ENCODE assay signal across 1 cellular context in genomic region chr6:106064766-106065165, GRCh38.
TF ChIP-seq lines count a peak whose summit lies in the region.

No MANE protein-coding gene starts in this region.

TF ChIP-seq in GM23338, 12 proteins besides CTCF, POLR2A, EP300 and RAD21 (continued from another document):
- TF ChIP-seq, protein P1, sequence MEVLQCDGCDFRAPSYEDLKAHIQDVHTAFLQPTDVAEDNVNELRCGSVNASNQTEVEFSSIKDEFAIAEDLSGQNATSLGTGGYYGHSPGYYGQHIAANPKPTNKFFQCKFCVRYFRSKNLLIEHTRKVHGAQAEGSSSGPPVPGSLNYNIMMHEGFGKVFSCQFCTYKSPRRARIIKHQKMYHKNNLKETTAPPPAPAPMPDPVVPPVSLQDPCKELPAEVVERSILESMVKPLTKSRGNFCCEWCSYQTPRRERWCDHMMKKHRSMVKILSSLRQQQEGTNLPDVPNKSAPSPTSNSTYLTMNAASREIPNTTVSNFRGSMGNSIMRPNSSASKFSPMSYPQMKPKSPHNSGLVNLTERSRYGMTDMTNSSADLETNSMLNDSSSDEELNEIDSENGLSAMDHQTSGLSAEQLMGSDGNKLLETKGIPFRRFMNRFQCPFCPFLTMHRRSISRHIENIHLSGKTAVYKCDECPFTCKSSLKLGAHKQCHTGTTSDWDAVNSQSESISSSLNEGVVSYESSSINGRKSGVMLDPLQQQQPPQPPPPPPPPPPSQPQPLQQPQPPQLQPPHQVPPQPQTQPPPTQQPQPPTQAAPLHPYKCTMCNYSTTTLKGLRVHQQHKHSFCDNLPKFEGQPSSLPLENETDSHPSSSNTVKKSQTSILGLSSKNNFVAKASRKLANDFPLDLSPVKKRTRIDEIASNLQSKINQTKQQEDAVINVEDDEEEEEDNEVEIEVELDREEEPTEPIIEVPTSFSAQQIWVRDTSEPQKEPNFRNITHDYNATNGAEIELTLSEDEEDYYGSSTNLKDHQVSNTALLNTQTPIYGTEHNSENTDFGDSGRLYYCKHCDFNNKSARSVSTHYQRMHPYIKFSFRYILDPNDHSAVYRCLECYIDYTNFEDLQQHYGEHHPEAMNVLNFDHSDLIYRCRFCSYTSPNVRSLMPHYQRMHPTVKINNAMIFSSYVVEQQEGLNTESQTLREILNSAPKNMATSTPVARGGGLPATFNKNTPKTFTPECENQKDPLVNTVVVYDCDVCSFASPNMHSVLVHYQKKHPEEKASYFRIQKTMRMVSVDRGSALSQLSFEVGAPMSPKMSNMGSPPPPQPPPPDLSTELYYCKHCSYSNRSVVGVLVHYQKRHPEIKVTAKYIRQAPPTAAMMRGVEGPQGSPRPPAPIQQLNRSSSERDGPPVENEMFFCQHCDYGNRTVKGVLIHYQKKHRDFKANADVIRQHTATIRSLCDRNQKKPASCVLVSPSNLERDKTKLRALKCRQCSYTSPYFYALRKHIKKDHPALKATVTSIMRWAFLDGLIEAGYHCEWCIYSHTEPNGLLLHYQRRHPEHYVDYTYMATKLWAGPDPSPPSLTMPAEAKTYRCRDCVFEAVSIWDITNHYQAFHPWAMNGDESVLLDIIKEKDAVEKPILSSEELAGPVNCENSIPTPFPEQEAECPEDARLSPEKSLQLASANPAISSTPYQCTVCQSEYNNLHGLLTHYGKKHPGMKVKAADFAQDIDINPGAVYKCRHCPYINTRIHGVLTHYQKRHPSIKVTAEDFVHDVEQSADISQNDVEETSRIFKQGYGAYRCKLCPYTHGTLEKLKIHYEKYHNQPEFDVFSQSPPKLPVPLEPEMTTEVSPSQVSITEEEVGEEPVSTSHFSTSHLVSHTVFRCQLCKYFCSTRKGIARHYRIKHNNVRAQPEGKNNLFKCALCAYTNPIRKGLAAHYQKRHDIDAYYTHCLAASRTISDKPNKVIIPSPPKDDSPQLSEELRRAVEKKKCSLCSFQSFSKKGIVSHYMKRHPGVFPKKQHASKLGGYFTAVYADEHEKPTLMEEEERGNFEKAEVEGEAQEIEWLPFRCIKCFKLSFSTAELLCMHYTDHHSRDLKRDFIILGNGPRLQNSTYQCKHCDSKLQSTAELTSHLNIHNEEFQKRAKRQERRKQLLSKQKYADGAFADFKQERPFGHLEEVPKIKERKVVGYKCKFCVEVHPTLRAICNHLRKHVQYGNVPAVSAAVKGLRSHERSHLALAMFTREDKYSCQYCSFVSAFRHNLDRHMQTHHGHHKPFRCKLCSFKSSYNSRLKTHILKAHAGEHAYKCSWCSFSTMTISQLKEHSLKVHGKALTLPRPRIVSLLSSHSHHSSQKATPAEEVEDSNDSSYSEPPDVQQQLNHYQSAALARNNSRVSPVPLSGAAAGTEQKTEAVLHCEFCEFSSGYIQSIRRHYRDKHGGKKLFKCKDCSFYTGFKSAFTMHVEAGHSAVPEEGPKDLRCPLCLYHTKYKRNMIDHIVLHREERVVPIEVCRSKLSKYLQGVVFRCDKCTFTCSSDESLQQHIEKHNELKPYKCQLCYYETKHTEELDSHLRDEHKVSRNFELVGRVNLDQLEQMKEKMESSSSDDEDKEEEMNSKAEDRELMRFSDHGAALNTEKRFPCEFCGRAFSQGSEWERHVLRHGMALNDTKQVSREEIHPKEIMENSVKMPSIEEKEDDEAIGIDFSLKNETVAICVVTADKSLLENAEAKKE (CRISPR knock-in tag; IDR thresholded peaks at IDR 0.05): no peak
- TF ChIP-seq ZNF114 (CRISPR knock-in tag; IDR thresholded peaks at IDR 0.05): no peak
- TF ChIP-seq ZNF331 (CRISPR knock-in tag; IDR thresholded peaks at IDR 0.05; ENCODE audit: low read depth): no peak
- TF ChIP-seq, protein P2, sequence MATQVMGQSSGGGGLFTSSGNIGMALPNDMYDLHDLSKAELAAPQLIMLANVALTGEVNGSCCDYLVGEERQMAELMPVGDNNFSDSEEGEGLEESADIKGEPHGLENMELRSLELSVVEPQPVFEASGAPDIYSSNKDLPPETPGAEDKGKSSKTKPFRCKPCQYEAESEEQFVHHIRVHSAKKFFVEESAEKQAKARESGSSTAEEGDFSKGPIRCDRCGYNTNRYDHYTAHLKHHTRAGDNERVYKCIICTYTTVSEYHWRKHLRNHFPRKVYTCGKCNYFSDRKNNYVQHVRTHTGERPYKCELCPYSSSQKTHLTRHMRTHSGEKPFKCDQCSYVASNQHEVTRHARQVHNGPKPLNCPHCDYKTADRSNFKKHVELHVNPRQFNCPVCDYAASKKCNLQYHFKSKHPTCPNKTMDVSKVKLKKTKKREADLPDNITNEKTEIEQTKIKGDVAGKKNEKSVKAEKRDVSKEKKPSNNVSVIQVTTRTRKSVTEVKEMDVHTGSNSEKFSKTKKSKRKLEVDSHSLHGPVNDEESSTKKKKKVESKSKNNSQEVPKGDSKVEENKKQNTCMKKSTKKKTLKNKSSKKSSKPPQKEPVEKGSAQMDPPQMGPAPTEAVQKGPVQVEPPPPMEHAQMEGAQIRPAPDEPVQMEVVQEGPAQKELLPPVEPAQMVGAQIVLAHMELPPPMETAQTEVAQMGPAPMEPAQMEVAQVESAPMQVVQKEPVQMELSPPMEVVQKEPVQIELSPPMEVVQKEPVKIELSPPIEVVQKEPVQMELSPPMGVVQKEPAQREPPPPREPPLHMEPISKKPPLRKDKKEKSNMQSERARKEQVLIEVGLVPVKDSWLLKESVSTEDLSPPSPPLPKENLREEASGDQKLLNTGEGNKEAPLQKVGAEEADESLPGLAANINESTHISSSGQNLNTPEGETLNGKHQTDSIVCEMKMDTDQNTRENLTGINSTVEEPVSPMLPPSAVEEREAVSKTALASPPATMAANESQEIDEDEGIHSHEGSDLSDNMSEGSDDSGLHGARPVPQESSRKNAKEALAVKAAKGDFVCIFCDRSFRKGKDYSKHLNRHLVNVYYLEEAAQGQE (IDR thresholded peaks at IDR 0.05; ENCODE audit: unreplicated experiment): no peak
- TF ChIP-seq JUNB (IDR thresholded peaks at IDR 0.05; ENCODE audit: unreplicated experiment): no peak
- TF ChIP-seq STAT1 (IDR thresholded peaks at IDR 0.05; ENCODE audit: unreplicated experiment): no peak
- TF ChIP-seq EZH2 (IDR thresholded peaks at IDR 0.05; ENCODE audit: low read depth, unreplicated experiment): no peak
- TF ChIP-seq POLR2AphosphoS5 (IDR thresholded peaks at IDR 0.05; ENCODE audit: low read depth): no peak
